ENCODE assay signal across 28 cellular contexts in the genomic region with DNA sequence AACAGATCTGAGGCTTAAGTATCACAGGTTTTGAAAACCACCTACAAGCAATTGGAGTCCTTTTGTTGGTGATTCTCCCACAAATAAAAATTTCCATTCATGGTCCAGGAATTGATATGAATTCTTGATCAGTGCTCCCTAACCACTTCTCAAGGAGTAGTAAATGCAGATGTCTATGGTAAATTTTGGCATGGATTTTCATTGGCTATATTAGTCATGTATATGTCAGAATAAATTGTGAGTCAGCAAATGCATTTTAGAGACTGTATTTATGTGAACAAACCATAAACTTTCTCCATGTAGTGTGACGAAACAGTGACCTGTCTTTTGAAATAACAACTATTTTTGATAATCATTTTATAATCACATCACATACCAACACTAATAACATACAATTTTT.
"Had no signal": no experiment of that assay in that cellular context is flagged by ENCODE, and none has a peak within 500 bp of the region (broad histone marks: within the 10 kb centered on the region; RNA-seq: fewer than 3 reads in every experiment).

No MANE protein-coding gene starts in this region.

- H3K36me3 Mint-ChIP-seq: neural progenitor cell; stimulated activated effector memory CD8-positive, alpha-beta T cell treated with anti-CD3 and anti-CD28 coated beads, Interleukin-12 subunit alpha, Interleukin-12 subunit beta, amount 100 ng/mL, for 72 hours; stimulated activated naive B cell treated with anti-CD40 and anti-IgM and Interleukin-4, amounts not matched to agents 10 μg/mL and 1 μg/mL and 100 μg/mL, for 72 hours had no signal

- H3K4me3 Mint-ChIP-seq: nephron; neural progenitor cell; stimulated activated effector memory CD8-positive, alpha-beta T cell treated with anti-CD3 and anti-CD28 coated beads, Interleukin-12 subunit alpha, Interleukin-12 subunit beta, amount 100 ng/mL, for 72 hours; stimulated activated naive B cell treated with anti-CD40 and anti-IgM and Interleukin-4, amounts not matched to agents 10 μg/mL and 1 μg/mL and 100 μg/mL, for 72 hours; stimulated activated naive CD8-positive, alpha-beta T cell treated with anti-CD3 and anti-CD28 coated beads, Interleukin-15, Interleukin-2, amounts not matched to agents 100 ng/mL and 50 ng/mL, for 24 hours had no signal

- H3K4me3 ChIP-seq: neural progenitor cell, ovary, psoas muscle, right lobe of liver, sigmoid colon, stomach, thoracic aorta, thyroid gland, tibial nerve, upper lobe of left lung, vagina had no signal

- H3K9me3 ChIP-seq: ovary, psoas muscle, right lobe of liver, sigmoid colon, stomach, thoracic aorta, thyroid gland, tibial nerve, upper lobe of left lung, vagina had no signal

- H3K4me2 ChIP-seq: neural progenitor cell had no signal

- H3K36me3 ChIP-seq: neural progenitor cell, ovary, right lobe of liver, sigmoid colon, stomach, thoracic aorta, thyroid gland, tibial nerve, upper lobe of left lung, vagina had no signal

- H3K79me2 ChIP-seq: parathyroid adenoma had no signal

- H3K9ac ChIP-seq: neural progenitor cell, parathyroid adenoma had no signal

- ATAC-seq: psoas muscle; right cardiac atrium; right lobe of liver; stimulated activated effector memory CD8-positive, alpha-beta T cell treated with anti-CD3 and anti-CD28 coated beads, Interleukin-12 subunit alpha, Interleukin-12 subunit beta, amount 100 ng/mL, for 72 hours; stimulated activated naive B cell treated with anti-CD40 and anti-IgM and Interleukin-4, amounts not matched to agents 10 μg/mL and 1 μg/mL and 100 μg/mL, for 72 hours had no signal

- H3K27ac Mint-ChIP-seq: nephron; neural progenitor cell; progenitor cell of endocrine pancreas; stimulated activated effector memory CD8-positive, alpha-beta T cell treated with anti-CD3 and anti-CD28 coated beads, Interleukin-12 subunit alpha, Interleukin-12 subunit beta, amount 100 ng/mL, for 72 hours; stimulated activated naive B cell treated with anti-CD40 and anti-IgM and Interleukin-4, amounts not matched to agents 10 μg/mL and 1 μg/mL and 100 μg/mL, for 72 hours; stimulated activated naive CD8-positive, alpha-beta T cell treated with anti-CD3 and anti-CD28 coated beads, Interleukin-15, Interleukin-2, amounts not matched to agents 100 ng/mL and 50 ng/mL, for 24 hours had no signal

- H3K27ac ChIP-seq: neural progenitor cell, ovary, parathyroid adenoma, psoas muscle, right lobe of liver, sigmoid colon, stomach, thoracic aorta, thyroid gland, tibial nerve, upper lobe of left lung, vagina had no signal

- H3K27me3 ChIP-seq: neural progenitor cell, ovary, right lobe of liver, sigmoid colon, stomach, thyroid gland, tibial nerve, upper lobe of left lung, vagina had no signal

- H3K4me1 Mint-ChIP-seq: nephron; neural progenitor cell; stimulated activated effector memory CD8-positive, alpha-beta T cell treated with anti-CD3 and anti-CD28 coated beads, Interleukin-12 subunit alpha, Interleukin-12 subunit beta, amount 100 ng/mL, for 72 hours; stimulated activated naive B cell treated with anti-CD40 and anti-IgM and Interleukin-4, amounts not matched to agents 10 μg/mL and 1 μg/mL and 100 μg/mL, for 72 hours had no signal

- H3K4me1 ChIP-seq: neural progenitor cell, parathyroid adenoma, psoas muscle, right lobe of liver, sigmoid colon, stomach, thyroid gland, tibial nerve, upper lobe of left lung, vagina had no signal

- H3K9me3 Mint-ChIP-seq: nephron; neural progenitor cell; stimulated activated naive B cell treated with anti-CD40 and anti-IgM and Interleukin-4, amounts not matched to agents 10 μg/mL and 1 μg/mL and 100 μg/mL, for 72 hours; stimulated activated naive CD8-positive, alpha-beta T cell treated with anti-CD3 and anti-CD28 coated beads, Interleukin-15, Interleukin-2, amounts not matched to agents 100 ng/mL and 50 ng/mL, for 24 hours had no signal

- FAIRE-seq: small intestine, urothelium cell line had no signal

- H3K27me3 Mint-ChIP-seq: progenitor cell of endocrine pancreas; stimulated activated naive B cell treated with anti-CD40 and anti-IgM and Interleukin-4, amounts not matched to agents 10 μg/mL and 1 μg/mL and 100 μg/mL, for 72 hours; stimulated activated naive CD8-positive, alpha-beta T cell treated with anti-CD3 and anti-CD28 coated beads, Interleukin-15, Interleukin-2, amounts not matched to agents 100 ng/mL and 50 ng/mL, for 24 hours had no signal

- DNase-seq: occipital lobe; ovary; posterior cingulate gyrus; psoas muscle; right cardiac atrium; right lobe of liver; sigmoid colon; small intestine; stimulated activated CD4-positive, alpha-beta T cell treated with anti-CD3 and anti-CD28 coated beads, Interleukin-15, amount 100 ng/mL, for 24 hours; stimulated activated CD4-positive, alpha-beta T cell treated with anti-CD3 and anti-CD28 coated beads, Interleukin-2, amount 100 ng/mL, for 24 hours; stimulated activated CD4-positive, alpha-beta T cell treated with anti-CD3 and anti-CD28 coated beads, Interleukin-2, amount 100 ng/mL, for 48 hours; stimulated activated CD4-positive, alpha-beta T cell treated with anti-CD3 and anti-CD28 coated beads, Interleukin-4, amount 100 ng/mL, for 24 hours; stimulated activated naive B cell treated with anti-CD40 and anti-IgM and Interleukin-4, amounts not matched to agents 10 μg/mL and 1 μg/mL and 100 μg/mL, for 72 hours; stimulated activated naive CD4-positive, alpha-beta T cell treated with Interleukin-2 at 50 U/mL for 16 hours; stomach; thyroid gland; trophoblast cell; upper lobe of left lung had no signal

- H2AFZ ChIP-seq: neural progenitor cell, parathyroid adenoma had no signal
